Comparison of ENCODE assay signal across 14 cellular contexts in the genomic region with DNA sequence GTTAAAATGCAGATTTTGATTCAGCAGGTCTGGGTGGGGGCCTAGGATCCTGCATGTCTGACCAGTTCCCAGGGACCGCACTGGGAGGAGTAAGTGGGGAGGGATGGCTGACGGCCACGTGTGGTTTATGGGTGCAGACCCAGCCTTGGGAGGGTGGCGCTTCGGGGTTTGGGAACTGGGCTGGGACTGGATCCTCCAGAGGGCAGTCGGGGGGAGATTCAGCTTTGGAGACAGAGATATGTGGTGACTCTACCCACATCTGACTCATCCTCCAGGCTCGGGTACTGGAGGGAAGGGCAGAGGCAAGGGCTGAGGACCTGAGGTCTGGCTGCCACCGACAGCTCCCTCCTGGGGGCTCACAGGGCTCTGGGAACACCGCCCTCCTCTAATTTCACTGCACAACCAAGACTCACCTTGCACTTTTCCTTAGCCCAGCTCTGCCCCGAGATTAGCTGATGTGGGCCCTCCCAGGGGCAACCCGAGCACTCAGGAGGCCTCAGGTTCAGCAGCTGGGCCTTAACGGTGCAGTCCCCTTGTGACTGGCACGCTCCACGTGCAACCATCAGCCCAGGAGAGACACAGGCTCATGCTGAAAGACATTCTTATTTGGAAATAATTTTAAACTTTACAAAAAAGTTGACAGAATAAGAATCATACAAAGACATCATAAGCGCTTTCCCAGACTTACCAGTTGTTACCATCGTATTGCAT.
A peak's percentile ranks its signal among the peaks of the same experiment; 100 is the strongest.
DNase-seq lines count a peak whose midpoint lies in the region; ATAC-seq and TF ChIP-seq lines count a peak whose summit lies in the region.
"Had no signal": no experiment of that assay in that cellular context is flagged by ENCODE, and none has a peak within 500 bp of the region (broad histone marks: within the 10 kb centered on the region; RNA-seq: fewer than 3 reads in every experiment).

No MANE protein-coding gene starts in this region.

- peak overlapping the region; percentile 10 for H3K27ac Mint-ChIP-seq in neural progenitor cell
- H3K27ac Mint-ChIP-seq in CD4-positive, alpha-beta T cell: no peak overlapping the region
- H3K27ac Mint-ChIP-seq: H9, memory B cell had no signal

- peaks cover 12% of the 10 kb centered on the region for H3K4me1 Mint-ChIP-seq in neural progenitor cell
- no peaks in the 10 kb centered on the region for H3K4me1 Mint-ChIP-seq in CD4-positive, alpha-beta T cell (ENCODE audit: low read depth)

- H3K79me2 ChIP-seq in neural progenitor cell (ENCODE audit: low read depth): no peaks in the 10 kb centered on the region

- H3K27me3 ChIP-seq in brain microvascular endothelial cell (replicated peaks) (peaks cover 27% of the 10 kb centered on the region), neural progenitor cell (no peaks in the 10 kb centered on the region), HAP-1 (ENCODE audit: low read depth) (no peaks in the 10 kb centered on the region; the same call in 1 of the 2 replicates)
- H3K27me3 ChIP-seq in CD4-positive, alpha-beta T cell (ENCODE audit: control insufficient read depth, insufficient read depth, low read length): no peaks in the 10 kb centered on the region

- no peak overlapping the region for H3K4me3 Mint-ChIP-seq in neural progenitor cell
- H3K4me3 Mint-ChIP-seq in CD4-positive, alpha-beta T cell: no peak overlapping the region
- H3K4me3 Mint-ChIP-seq: H9, memory B cell had no signal

- DNase-seq in AG09309 (ENCODE audit: low read depth) (peak; percentile 14), brain microvascular endothelial cell (no peak), neural progenitor cell (ENCODE audit: low spot score) (no peak), HAP-1 (ENCODE audit: low spot score in 2 of 2) (no peak), cortex of kidney (lab: John Stamatoyannopoulos, UW) (no peak)
- DNase-seq in CD4-positive, alpha-beta T cell: no peak
- DNase-seq: AML-193, H9, Karpas-422, SHP77 treated with DMSO at 0.1 percent for 48 hours, spleen had no signal

- H2AFZ ChIP-seq in neural progenitor cell (replicated peaks): no peak overlapping the region

- intact Hi-C loops in CD4-positive, alpha-beta T cell (cut with DNase I, micrococcal nuclease): no loop called here

- CTCF ChIA-PET in CD4-positive, alpha-beta T cell (lab: Charles Lee): no interaction called here

- H3K27me3 Mint-ChIP-seq in neural progenitor cell (ENCODE audit: insufficient read depth, low read depth): peaks cover 9% of the 10 kb centered on the region
- H3K27me3 Mint-ChIP-seq in CD4-positive, alpha-beta T cell: peaks cover 2% of the 10 kb centered on the region

- no peak overlapping the region for H3K9ac ChIP-seq in neural progenitor cell

- in situ Hi-C loops in brain microvascular endothelial cell (cut with HindIII; ENCODE audit: low pct_ligation_motif_present, low sequenced_read_pairs): no loop called here
- in situ Hi-C loops in HAP-1 (cut with MboI; ENCODE audit: low sequenced_read_pairs): no loop called here

- peak overlapping the region; percentile 93 for H3K27ac ChIP-seq in KOPT-K1 (ENCODE audit: low read depth, low read length, poor library complexity, severe bottlenecking)
- no peak overlapping the region for H3K27ac ChIP-seq in brain microvascular endothelial cell
- H3K27ac ChIP-seq in neural progenitor cell: no peak overlapping the region
- no peak overlapping the region for H3K27ac ChIP-seq in CD4-positive, alpha-beta T cell (ENCODE audit: low read depth, low read length)
- H3K27ac ChIP-seq: spleen had no signal

- no peaks in the 10 kb centered on the region for H3K4me1 ChIP-seq in neural progenitor cell
- no peaks in the 10 kb centered on the region for H3K4me1 ChIP-seq in HAP-1
- H3K4me1 ChIP-seq: spleen had no signal

- POLR2A ChIA-PET in CD4-positive, alpha-beta T cell (lab: Charles Lee): no interaction called here

- H4K20me1 ChIP-seq in neural progenitor cell (ENCODE audit: low read depth): no peaks in the 10 kb centered on the region

- peak; percentile 39 for TF ChIP-seq CTCF in AG09309 (IDR thresholded peaks at IDR 0.05; ENCODE audit: control insufficient read depth, insufficient read depth, low read depth, low read length, missing control alignments)
- peak; percentile 25 for TF ChIP-seq CTCF in brain microvascular endothelial cell (IDR thresholded peaks at IDR 0.05; ENCODE audit: low read depth, low read length, missing control alignments)
- TF ChIP-seq CTCF in neural progenitor cell (IDR thresholded peaks at IDR 0.05): no peak
- no peak for TF ChIP-seq CTCF in CD4-positive, alpha-beta T cell (IDR thresholded peaks at IDR 0.05)

- no peaks in the 10 kb centered on the region for H3F3A ChIP-seq in neural progenitor cell (ENCODE audit: low read depth)

- ATAC-seq in HG03097 (IDR thresholded peaks at IDR 0.05; ENCODE audit: low FRiP score, unreplicated experiment): no peak
- no peak for ATAC-seq in CD4-positive, alpha-beta T cell (ENCODE audit: poor library complexity)

- H3K4me2 ChIP-seq in neural progenitor cell: no peak overlapping the region

- peaks cover 8% of the 10 kb centered on the region for H3K9me3 Mint-ChIP-seq in neural progenitor cell
- peaks cover 4% of the 10 kb centered on the region for H3K9me3 Mint-ChIP-seq in CD4-positive, alpha-beta T cell

- H3K4me3 ChIP-seq in AG09309 (ENCODE audit: control insufficient read depth, low read depth, low read length) (no peak overlapping the region), brain microvascular endothelial cell (ENCODE audit: low read depth, low read length) (no peak overlapping the region), neural progenitor cell (no peak overlapping the region), HAP-1 (no peak overlapping the region)
- H3K4me3 ChIP-seq: spleen had no signal

- H3K36me3 ChIP-seq in KOPT-K1 (ENCODE audit: insufficient read depth, low read length): no peaks in the 10 kb centered on the region
- no peaks in the 10 kb centered on the region for H3K36me3 ChIP-seq in brain microvascular endothelial cell (replicated peaks)
- H3K36me3 ChIP-seq in neural progenitor cell: no peaks in the 10 kb centered on the region
- no peaks in the 10 kb centered on the region for H3K36me3 ChIP-seq in HAP-1 (replicated peaks)
- H3K36me3 ChIP-seq: spleen had no signal

- H3K9me3 ChIP-seq in KOPT-K1 (ENCODE audit: insufficient read depth, low read length, poor library complexity, severe bottlenecking) (no peaks in the 10 kb centered on the region), neural progenitor cell (ENCODE audit: low read depth) (no peaks in the 10 kb centered on the region), HAP-1 (no peaks in the 10 kb centered on the region)
- no peaks in the 10 kb centered on the region for H3K9me3 ChIP-seq in CD4-positive, alpha-beta T cell (ENCODE audit: control insufficient read depth, low read length)

- no peaks in the 10 kb centered on the region for H3K36me3 Mint-ChIP-seq in neural progenitor cell
- no peaks in the 10 kb centered on the region for H3K36me3 Mint-ChIP-seq in CD4-positive, alpha-beta T cell (ENCODE audit: low read depth)
- H3K36me3 Mint-ChIP-seq: memory B cell had no signal

Comparison
In these comparisons a context has a peak if more than half of its experiments do, and no peak if none do; other contexts are left out.
1. CTCF ChIP-seq: peak in AG09309 (single experiment) and brain microvascular endothelial cell (single experiment); none in neural progenitor cell (single experiment) and CD4-positive, alpha-beta T cell (single experiment).